ENCODE assay signal across 1 cellular context in the genomic region with DNA sequence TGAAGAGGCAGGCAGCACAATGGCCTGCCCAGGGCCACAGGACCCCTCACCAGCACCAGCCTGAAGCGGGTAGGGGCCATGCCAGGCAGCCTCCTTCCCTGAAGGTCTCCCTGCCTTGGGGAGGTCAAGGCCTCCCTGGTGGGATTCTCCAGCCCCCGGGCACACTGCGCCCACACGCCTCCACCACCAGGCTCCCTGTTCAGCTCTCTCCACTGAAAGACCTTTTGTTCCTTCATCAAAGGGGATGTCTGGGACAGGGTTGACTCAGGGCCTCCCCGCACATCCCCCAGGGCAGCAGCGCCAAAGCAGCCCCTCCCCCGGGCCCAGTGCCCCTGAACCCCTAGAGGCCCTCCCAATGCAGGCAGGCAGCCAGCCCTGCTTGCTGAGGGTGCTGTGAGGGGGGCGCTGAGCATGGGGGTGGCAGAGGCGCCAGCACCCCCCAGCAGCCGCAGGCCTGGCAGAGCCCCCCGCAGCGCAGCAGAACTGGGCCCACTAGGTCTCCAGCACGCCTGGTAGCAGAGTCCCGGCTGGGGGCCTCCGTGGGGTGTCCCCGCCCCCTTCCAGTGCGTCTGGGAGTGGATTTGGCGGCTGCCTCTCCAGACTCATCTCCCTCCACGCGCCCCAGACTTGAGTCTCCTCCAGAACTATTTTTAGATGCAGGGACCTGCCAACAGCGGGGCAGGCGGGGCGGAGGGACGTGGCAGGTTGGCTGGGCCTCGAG.
TF ChIP-seq lines count a peak whose summit lies in the region.

No MANE protein-coding gene starts in this region.

TF ChIP-seq in HepG2, 621 proteins besides CTCF, POLR2A, EP300 and RAD21 (continued from another document and continues in another):
- TF ChIP-seq, protein P1, sequence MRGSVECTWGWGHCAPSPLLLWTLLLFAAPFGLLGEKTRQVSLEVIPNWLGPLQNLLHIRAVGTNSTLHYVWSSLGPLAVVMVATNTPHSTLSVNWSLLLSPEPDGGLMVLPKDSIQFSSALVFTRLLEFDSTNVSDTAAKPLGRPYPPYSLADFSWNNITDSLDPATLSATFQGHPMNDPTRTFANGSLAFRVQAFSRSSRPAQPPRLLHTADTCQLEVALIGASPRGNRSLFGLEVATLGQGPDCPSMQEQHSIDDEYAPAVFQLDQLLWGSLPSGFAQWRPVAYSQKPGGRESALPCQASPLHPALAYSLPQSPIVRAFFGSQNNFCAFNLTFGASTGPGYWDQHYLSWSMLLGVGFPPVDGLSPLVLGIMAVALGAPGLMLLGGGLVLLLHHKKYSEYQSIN (CRISPR knock-in tag; IDR thresholded peaks at IDR 0.05; ENCODE audit: borderline replicate concordance): no peak
- TF ChIP-seq MAZ (IDR thresholded peaks at IDR 0.05; ENCODE audit: borderline replicate concordance, low read depth, low read length): no peak
- 0 out of 2 replicates have a peak, but pooled peaks have one; percentile 14 for TF ChIP-seq MAZ (CRISPR knock-in tag; IDR thresholded peaks at IDR 0.05; ENCODE audit: low read depth)
- TF ChIP-seq ZNF207 (IDR thresholded peaks at IDR 0.05; ENCODE audit: borderline replicate concordance): no peak
- TF ChIP-seq, protein P2, sequence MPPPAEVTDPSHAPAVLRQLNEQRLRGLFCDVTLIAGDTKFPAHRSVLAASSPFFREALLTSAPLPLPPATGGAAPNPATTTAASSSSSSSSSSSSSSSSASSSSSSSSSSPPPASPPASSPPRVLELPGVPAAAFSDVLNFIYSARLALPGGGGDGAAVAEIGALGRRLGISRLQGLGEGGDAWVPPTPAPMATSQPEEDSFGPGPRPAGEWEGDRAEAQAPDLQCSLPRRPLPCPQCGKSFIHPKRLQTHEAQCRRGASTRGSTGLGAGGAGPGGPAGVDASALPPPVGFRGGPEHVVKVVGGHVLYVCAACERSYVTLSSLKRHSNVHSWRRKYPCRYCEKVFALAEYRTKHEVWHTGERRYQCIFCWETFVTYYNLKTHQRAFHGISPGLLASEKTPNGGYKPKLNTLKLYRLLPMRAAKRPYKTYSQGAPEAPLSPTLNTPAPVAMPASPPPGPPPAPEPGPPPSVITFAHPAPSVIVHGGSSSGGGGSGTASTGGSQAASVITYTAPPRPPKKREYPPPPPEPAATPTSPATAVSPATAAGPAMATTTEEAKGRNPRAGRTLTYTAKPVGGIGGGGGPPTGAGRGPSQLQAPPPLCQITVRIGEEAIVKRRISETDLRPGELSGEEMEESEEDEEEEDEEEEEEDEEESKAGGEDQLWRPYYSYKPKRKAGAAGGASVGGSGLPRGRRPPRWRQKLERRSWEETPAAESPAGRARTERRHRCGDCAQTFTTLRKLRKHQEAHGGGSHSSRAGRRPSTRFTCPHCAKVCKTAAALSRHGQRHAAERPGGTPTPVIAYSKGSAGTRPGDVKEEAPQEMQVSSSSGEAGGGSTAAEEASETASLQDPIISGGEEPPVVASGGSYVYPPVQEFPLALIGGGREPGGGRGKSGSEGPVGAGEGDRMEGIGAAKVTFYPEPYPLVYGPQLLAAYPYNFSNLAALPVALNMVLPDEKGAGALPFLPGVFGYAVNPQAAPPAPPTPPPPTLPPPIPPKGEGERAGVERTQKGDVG (CRISPR knock-in tag; IDR thresholded peaks at IDR 0.05; ENCODE audit: borderline replicate concordance): peak; percentile 99
- peak; percentile 62; the same call in 1 of the 2 replicates for TF ChIP-seq KDM5B (CRISPR knock-in tag; IDR thresholded peaks at IDR 0.05; ENCODE audit: borderline replicate concordance)
- no peak for TF ChIP-seq ZFP1 (CRISPR knock-in tag; IDR thresholded peaks at IDR 0.05)
- TF ChIP-seq TCF12 (IDR thresholded peaks at IDR 0.05): no peak
- peak; percentile 54; the same call in 1 of the 2 replicates for TF ChIP-seq TCF12 (CRISPR knock-in tag; IDR thresholded peaks at IDR 0.05)
- TF ChIP-seq ZNF564 (CRISPR knock-in tag; IDR thresholded peaks at IDR 0.05): peak; percentile 85; the same call in 1 of the 2 replicates
- TF ChIP-seq KLF16 (CRISPR knock-in tag; IDR thresholded peaks at IDR 0.05): peak in 1 of 2 experiments; percentile 55; a peak in 1 of 4 replicates
- peak; percentile 68; the same call in 1 of the 2 replicates for TF ChIP-seq SAP130 (CRISPR knock-in tag; IDR thresholded peaks at IDR 0.05; ENCODE audit: low read depth)
- TF ChIP-seq IRX3 (CRISPR knock-in tag; IDR thresholded peaks at IDR 0.05; ENCODE audit: borderline replicate concordance, low read depth): no peak
- TF ChIP-seq ARNT2 (CRISPR knock-in tag; IDR thresholded peaks at IDR 0.05; ENCODE audit: low read depth): no peak
- no peak for TF ChIP-seq TP53 (CRISPR knock-in tag; conservative IDR thresholded peaks at IDR 0.05)
- peak; percentile 46; the same call in 1 of the 2 replicates for TF ChIP-seq NR2F2 (IDR thresholded peaks at IDR 0.05; ENCODE audit: borderline replicate concordance, low read depth)
- TF ChIP-seq ZNF432 (CRISPR knock-in tag; IDR thresholded peaks at IDR 0.05; ENCODE audit: borderline replicate concordance): no peak
- TF ChIP-seq CEBPG (CRISPR knock-in tag; IDR thresholded peaks at IDR 0.05): no peak; the same call in 1 of the 2 replicates
- TF ChIP-seq, protein P3, sequence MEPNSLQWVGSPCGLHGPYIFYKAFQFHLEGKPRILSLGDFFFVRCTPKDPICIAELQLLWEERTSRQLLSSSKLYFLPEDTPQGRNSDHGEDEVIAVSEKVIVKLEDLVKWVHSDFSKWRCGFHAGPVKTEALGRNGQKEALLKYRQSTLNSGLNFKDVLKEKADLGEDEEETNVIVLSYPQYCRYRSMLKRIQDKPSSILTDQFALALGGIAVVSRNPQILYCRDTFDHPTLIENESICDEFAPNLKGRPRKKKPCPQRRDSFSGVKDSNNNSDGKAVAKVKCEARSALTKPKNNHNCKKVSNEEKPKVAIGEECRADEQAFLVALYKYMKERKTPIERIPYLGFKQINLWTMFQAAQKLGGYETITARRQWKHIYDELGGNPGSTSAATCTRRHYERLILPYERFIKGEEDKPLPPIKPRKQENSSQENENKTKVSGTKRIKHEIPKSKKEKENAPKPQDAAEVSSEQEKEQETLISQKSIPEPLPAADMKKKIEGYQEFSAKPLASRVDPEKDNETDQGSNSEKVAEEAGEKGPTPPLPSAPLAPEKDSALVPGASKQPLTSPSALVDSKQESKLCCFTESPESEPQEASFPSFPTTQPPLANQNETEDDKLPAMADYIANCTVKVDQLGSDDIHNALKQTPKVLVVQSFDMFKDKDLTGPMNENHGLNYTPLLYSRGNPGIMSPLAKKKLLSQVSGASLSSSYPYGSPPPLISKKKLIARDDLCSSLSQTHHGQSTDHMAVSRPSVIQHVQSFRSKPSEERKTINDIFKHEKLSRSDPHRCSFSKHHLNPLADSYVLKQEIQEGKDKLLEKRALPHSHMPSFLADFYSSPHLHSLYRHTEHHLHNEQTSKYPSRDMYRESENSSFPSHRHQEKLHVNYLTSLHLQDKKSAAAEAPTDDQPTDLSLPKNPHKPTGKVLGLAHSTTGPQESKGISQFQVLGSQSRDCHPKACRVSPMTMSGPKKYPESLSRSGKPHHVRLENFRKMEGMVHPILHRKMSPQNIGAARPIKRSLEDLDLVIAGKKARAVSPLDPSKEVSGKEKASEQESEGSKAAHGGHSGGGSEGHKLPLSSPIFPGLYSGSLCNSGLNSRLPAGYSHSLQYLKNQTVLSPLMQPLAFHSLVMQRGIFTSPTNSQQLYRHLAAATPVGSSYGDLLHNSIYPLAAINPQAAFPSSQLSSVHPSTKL (CRISPR knock-in tag; IDR thresholded peaks at IDR 0.05): peak; percentile 69
- no peak for TF ChIP-seq MATR3 (CRISPR knock-in tag; IDR thresholded peaks at IDR 0.05)
- TF ChIP-seq PHF8 (CRISPR knock-in tag; IDR thresholded peaks at IDR 0.05): peak; percentile 48
- peak; percentile 77; the same call in 1 of the 2 replicates for TF ChIP-seq RXRB (CRISPR knock-in tag; IDR thresholded peaks at IDR 0.05; ENCODE audit: borderline replicate concordance)
- TF ChIP-seq, protein P4, sequence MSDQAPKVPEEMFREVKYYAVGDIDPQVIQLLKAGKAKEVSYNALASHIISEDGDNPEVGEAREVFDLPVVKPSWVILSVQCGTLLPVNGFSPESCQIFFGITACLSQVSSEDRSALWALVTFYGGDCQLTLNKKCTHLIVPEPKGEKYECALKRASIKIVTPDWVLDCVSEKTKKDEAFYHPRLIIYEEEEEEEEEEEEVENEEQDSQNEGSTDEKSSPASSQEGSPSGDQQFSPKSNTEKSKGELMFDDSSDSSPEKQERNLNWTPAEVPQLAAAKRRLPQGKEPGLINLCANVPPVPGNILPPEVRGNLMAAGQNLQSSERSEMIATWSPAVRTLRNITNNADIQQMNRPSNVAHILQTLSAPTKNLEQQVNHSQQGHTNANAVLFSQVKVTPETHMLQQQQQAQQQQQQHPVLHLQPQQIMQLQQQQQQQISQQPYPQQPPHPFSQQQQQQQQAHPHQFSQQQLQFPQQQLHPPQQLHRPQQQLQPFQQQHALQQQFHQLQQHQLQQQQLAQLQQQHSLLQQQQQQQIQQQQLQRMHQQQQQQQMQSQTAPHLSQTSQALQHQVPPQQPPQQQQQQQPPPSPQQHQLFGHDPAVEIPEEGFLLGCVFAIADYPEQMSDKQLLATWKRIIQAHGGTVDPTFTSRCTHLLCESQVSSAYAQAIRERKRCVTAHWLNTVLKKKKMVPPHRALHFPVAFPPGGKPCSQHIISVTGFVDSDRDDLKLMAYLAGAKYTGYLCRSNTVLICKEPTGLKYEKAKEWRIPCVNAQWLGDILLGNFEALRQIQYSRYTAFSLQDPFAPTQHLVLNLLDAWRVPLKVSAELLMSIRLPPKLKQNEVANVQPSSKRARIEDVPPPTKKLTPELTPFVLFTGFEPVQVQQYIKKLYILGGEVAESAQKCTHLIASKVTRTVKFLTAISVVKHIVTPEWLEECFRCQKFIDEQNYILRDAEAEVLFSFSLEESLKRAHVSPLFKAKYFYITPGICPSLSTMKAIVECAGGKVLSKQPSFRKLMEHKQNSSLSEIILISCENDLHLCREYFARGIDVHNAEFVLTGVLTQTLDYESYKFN (CRISPR knock-in tag; conservative IDR thresholded peaks at IDR 0.05): peak; percentile 89
- TF ChIP-seq HMG20A (CRISPR knock-in tag; IDR thresholded peaks at IDR 0.05; ENCODE audit: borderline replicate concordance): peak; percentile 73
- peak; percentile 73 for TF ChIP-seq HIVEP1 (CRISPR knock-in tag; IDR thresholded peaks at IDR 0.05)
- TF ChIP-seq ATAD3A (CRISPR knock-in tag; IDR thresholded peaks at IDR 0.05): no peak
- TF ChIP-seq, protein P5, sequence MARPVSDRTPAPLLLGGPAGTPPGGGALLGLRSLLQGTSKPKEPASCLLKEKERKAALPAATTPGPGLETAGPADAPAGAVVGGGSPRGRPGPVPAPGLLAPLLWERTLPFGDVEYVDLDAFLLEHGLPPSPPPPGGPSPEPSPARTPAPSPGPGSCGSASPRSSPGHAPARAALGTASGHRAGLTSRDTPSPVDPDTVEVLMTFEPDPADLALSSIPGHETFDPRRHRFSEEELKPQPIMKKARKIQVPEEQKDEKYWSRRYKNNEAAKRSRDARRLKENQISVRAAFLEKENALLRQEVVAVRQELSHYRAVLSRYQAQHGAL (CRISPR knock-in tag; IDR thresholded peaks at IDR 0.05; ENCODE audit: not compliant biosample characterization): no peak
- TF ChIP-seq HDAC1 (CRISPR knock-in tag; IDR thresholded peaks at IDR 0.05): peak; percentile 55
- no peak for TF ChIP-seq NFIC (IDR thresholded peaks at IDR 0.05; ENCODE audit: low read length)
- peak; percentile 17; the same call in 1 of the 2 replicates for TF ChIP-seq SPEN (CRISPR knock-in tag; IDR thresholded peaks at IDR 0.05; ENCODE audit: low read depth)
- TF ChIP-seq, protein P6, sequence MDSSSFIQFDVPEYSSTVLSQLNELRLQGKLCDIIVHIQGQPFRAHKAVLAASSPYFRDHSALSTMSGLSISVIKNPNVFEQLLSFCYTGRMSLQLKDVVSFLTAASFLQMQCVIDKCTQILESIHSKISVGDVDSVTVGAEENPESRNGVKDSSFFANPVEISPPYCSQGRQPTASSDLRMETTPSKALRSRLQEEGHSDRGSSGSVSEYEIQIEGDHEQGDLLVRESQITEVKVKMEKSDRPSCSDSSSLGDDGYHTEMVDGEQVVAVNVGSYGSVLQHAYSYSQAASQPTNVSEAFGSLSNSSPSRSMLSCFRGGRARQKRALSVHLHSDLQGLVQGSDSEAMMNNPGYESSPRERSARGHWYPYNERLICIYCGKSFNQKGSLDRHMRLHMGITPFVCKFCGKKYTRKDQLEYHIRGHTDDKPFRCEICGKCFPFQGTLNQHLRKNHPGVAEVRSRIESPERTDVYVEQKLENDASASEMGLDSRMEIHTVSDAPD (CRISPR knock-in tag; IDR thresholded peaks at IDR 0.05): peak; percentile 85
- TF ChIP-seq, protein P7, sequence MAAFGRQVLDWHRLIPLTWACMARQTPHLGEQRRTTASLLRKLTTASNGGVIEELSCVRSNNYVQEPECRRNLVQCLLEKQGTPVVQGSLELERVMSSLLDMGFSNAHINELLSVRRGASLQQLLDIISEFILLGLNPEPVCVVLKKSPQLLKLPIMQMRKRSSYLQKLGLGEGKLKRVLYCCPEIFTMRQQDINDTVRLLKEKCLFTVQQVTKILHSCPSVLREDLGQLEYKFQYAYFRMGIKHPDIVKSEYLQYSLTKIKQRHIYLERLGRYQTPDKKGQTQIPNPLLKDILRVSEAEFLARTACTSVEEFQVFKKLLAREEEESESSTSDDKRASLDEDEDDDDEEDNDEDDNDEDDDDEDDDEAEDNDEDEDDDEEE (CRISPR knock-in tag; IDR thresholded peaks at IDR 0.05): 0 out of 2 replicates have a peak, but pooled peaks have one; percentile 55
- 0 out of 2 replicates have a peak, but pooled peaks have one; percentile 30 for TF ChIP-seq ZNF792 (CRISPR knock-in tag; IDR thresholded peaks at IDR 0.05)
- peak; percentile 55 for TF ChIP-seq ZNF331 (CRISPR knock-in tag; IDR thresholded peaks at IDR 0.05)
- TF ChIP-seq ZNF451 (CRISPR knock-in tag; IDR thresholded peaks at IDR 0.05): 0 out of 2 replicates have a peak, but pooled peaks have one; percentile 41
- TF ChIP-seq CHD2 (IDR thresholded peaks at IDR 0.05; ENCODE audit: low read depth, low read length): 0 out of 2 replicates have a peak, but pooled peaks have one; percentile 50
- no peak for TF ChIP-seq TMF1 (CRISPR knock-in tag; IDR thresholded peaks at IDR 0.05; ENCODE audit: low read depth)
- TF ChIP-seq SNAPC2 (CRISPR knock-in tag; IDR thresholded peaks at IDR 0.05): 0 out of 2 replicates have a peak, but pooled peaks have one; percentile 38
- no peak for TF ChIP-seq NFRKB (IDR thresholded peaks at IDR 0.05)
- TF ChIP-seq NCOA2 (CRISPR knock-in tag; IDR thresholded peaks at IDR 0.05): peak; percentile 79
- TF ChIP-seq ZNF839 (CRISPR knock-in tag; IDR thresholded peaks at IDR 0.05; ENCODE audit: borderline replicate concordance): no peak
- TF ChIP-seq KDM2A (CRISPR knock-in tag; IDR thresholded peaks at IDR 0.05; ENCODE audit: borderline replicate concordance, low read depth): peak; percentile 32; the same call in 1 of the 2 replicates
- peak; percentile 16; the same call in 1 of the 2 replicates for TF ChIP-seq ZBTB38 (CRISPR knock-in tag; IDR thresholded peaks at IDR 0.05)
- 0 out of 2 replicates have a peak, but pooled peaks have one; percentile 19 for TF ChIP-seq NRL (CRISPR knock-in tag; IDR thresholded peaks at IDR 0.05; ENCODE audit: borderline replicate concordance)
- TF ChIP-seq ZNF143 (CRISPR knock-in tag; IDR thresholded peaks at IDR 0.05): no peak
- TF ChIP-seq, protein P8, sequence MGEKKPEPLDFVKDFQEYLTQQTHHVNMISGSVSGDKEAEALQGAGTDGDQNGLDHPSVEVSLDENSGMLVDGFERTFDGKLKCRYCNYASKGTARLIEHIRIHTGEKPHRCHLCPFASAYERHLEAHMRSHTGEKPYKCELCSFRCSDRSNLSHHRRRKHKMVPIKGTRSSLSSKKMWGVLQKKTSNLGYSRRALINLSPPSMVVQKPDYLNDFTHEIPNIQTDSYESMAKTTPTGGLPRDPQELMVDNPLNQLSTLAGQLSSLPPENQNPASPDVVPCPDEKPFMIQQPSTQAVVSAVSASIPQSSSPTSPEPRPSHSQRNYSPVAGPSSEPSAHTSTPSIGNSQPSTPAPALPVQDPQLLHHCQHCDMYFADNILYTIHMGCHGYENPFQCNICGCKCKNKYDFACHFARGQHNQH (CRISPR knock-in tag; IDR thresholded peaks at IDR 0.05): 0 out of 2 replicates have a peak, but pooled peaks have one; percentile 30
- peak; percentile 89 for TF ChIP-seq TARDBP (CRISPR knock-in tag; IDR thresholded peaks at IDR 0.05)
- TF ChIP-seq KDM6A (CRISPR knock-in tag; IDR thresholded peaks at IDR 0.05; ENCODE audit: low read depth): no peak
